In the genomic region with DNA sequence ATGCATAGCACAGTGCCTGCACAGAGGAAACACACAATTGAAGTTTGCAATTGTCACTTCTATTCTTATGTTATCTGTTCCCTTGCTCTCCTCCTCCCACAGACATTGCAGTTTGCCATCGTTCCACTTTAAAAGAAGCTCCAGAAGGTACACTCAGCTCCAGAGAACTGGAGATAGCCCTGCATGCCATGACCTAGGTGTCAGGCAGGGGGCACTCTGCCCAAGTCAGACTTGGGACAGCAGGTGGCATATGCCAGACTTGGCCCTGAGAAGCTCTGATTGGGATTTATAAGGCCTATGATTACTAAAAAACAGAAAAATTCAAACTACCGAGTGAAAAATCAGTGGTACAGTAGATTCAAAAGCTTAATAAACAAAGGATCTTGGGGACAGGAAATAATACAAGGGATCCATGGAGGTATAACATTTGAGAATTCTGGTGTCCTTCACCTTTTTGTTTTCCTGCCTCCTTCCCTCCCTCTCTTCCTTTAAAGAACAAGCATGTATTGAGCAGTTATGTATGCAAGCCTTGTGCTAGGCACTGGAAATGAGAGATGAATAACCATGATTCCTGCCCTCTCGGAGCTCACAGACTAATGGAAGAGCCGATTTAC, we compare ENCODE assay signal across 8 cellular contexts. TPM values are rescaled to one million over a fixed set of nuclear protein-coding genes. Genes with fewer than 3 reads are reported as not detected.
DNase-seq lines count a peak whose midpoint lies in the region; ATAC-seq and TF ChIP-seq lines count a peak whose summit lies in the region.
"Had no signal": no experiment of that assay in that cellular context is flagged by ENCODE, and none has a peak within 500 bp of the region (broad histone marks: within the 10 kb centered on the region; RNA-seq: fewer than 3 reads in every experiment).

No MANE protein-coding gene starts in this region.

- peaks cover 17% of the 10 kb centered on the region for H3K4me1 Mint-ChIP-seq in chondrocyte (ENCODE audit: low read depth)

- no peaks in the 10 kb centered on the region for H3K36me3 Mint-ChIP-seq in chondrocyte (ENCODE audit: low read depth)

- ATAC-seq in GM21723 (IDR thresholded peaks at IDR 0.05; ENCODE audit: unreplicated experiment), result peak; percentile 63

- peak; percentile 39 for DNase-seq in GM10266 (ENCODE audit: extremely low spot score)
- peak; percentile 12 for DNase-seq in MV-4-11 (lab: John Stamatoyannopoulos, UW)
- no peak for DNase-seq in chondrocyte (ENCODE audit: low spot score)
- peak; percentile 58 for DNase-seq in myocyte (ENCODE audit: low read depth)
- DNase-seq in suprapubic skin (ENCODE audit: low spot score in 2 of 2), result no peak
- DNase-seq in effector memory CD4-positive, alpha-beta T cell, result no peak

- 83% methylated on average over 4 of the region's 4 CpGs for WGBS in suprapubic skin

- H3K4me3 Mint-ChIP-seq in chondrocyte (ENCODE audit: unreplicated experiment), result no peak overlapping the region

- H3K36me3 ChIP-seq in suprapubic skin, result no peaks in the 10 kb centered on the region
- no peaks in the 10 kb centered on the region for H3K36me3 ChIP-seq in effector memory CD4-positive, alpha-beta T cell (ENCODE audit: control insufficient read depth, insufficient read depth, low read length)
- H3K36me3 ChIP-seq: neutrophil had no signal

- no peak for TF ChIP-seq POLR2A in suprapubic skin (IDR thresholded peaks at IDR 0.05)

- H3K4me3 ChIP-seq in suprapubic skin, result no peak overlapping the region
- H3K4me3 ChIP-seq in effector memory CD4-positive, alpha-beta T cell (ENCODE audit: insufficient read depth, low read depth, low read length, poor library complexity, severe bottlenecking), result no peak overlapping the region

- H3K27me3 ChIP-seq in suprapubic skin, result no peaks in the 10 kb centered on the region
- H3K27me3 ChIP-seq in effector memory CD4-positive, alpha-beta T cell (replicated peaks; ENCODE audit: control insufficient read depth, insufficient read depth, low read length, poor library complexity, severe bottlenecking), result no peaks in the 10 kb centered on the region
- H3K27me3 ChIP-seq: neutrophil had no signal

- no peaks in the 10 kb centered on the region for H3K9me3 ChIP-seq in suprapubic skin
- no peaks in the 10 kb centered on the region for H3K9me3 ChIP-seq in effector memory CD4-positive, alpha-beta T cell (ENCODE audit: control insufficient read depth, low read length)
- H3K9me3 ChIP-seq: neutrophil had no signal

- no peak overlapping the region for H3K27ac Mint-ChIP-seq in chondrocyte (ENCODE audit: unreplicated experiment)

- TF ChIP-seq CTCF in GM10266 (IDR thresholded peaks at IDR 0.05; ENCODE audit: control insufficient read depth, insufficient read depth, low read depth, missing control alignments), result peak; percentile 66
- peak; percentile 76 for TF ChIP-seq CTCF in chondrocyte (IDR thresholded peaks at IDR 0.05)
- peak in 1 of 2 donors; percentile 60 for TF ChIP-seq CTCF in suprapubic skin (IDR thresholded peaks at IDR 0.05)

- peaks cover 5% of the 10 kb centered on the region for H3K4me1 ChIP-seq in suprapubic skin
- no peaks in the 10 kb centered on the region for H3K4me1 ChIP-seq in effector memory CD4-positive, alpha-beta T cell (ENCODE audit: control insufficient read depth, insufficient read depth, low read length, poor library complexity, severe bottlenecking)

- H3K27ac ChIP-seq in suprapubic skin, result no peak overlapping the region
- H3K27ac ChIP-seq in effector memory CD4-positive, alpha-beta T cell (ENCODE audit: insufficient read depth, low read length, poor library complexity, severe bottlenecking), result no peak overlapping the region
- H3K27ac ChIP-seq: neutrophil had no signal

- no peaks in the 10 kb centered on the region for H3K27me3 Mint-ChIP-seq in chondrocyte (ENCODE audit: low read depth)

- peaks cover 3% of the 10 kb centered on the region for H3K9me3 Mint-ChIP-seq in chondrocyte (ENCODE audit: low read depth)

- TF ChIP-seq EP300 in suprapubic skin (IDR thresholded peaks at IDR 0.05), result no peak

RNA-seq across cellular contexts. Expression of a gene that starts 40.0 kb away (rescaled TPM):
- total RNA-seq in chondrocyte, result 2.8 to 34.3 TPM (median 3.8 TPM) in 3 replicates
- total RNA-seq in myocyte, result 0.21 and 0.31 TPM in 2 replicates
- 0.73 TPM for polyA plus RNA-seq in myocyte (2012)
- 10 to 100 TPM; 31.4 to 44.5 (median 38.0) TPM for total RNA-seq in suprapubic skin

Comparison
In these comparisons a context has a peak if more than half of its experiments do, and no peak if none do; other contexts are left out.
1. DNase-seq: peak in GM10266 (single experiment), MV-4-11 (single experiment) and myocyte (single experiment); none in chondrocyte (single experiment), suprapubic skin (0 of 2) and effector memory CD4-positive, alpha-beta T cell (0 of 3).